ENCODE assay signal across 18 cellular contexts in the genomic region with DNA sequence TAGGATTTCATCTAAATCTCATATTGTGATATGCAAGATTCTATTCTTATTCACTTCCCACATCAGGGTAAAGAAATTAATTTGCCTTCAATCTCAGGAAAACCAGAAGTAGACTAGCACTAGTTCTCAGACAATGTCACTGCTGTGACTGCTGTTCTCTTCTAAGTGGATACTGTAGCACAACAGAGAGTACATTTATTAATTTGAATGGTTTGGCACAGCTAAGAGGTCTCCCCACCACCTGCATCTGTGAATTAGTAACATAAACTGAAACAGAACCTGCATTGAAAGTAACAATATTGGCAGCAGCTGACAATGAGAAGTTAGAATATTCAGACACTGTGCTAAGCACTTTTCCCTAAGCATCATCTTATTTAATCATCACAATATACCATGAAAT.
"Had no signal": no experiment of that assay in that cellular context is flagged by ENCODE, and none has a peak within 500 bp of the region (broad histone marks: within the 10 kb centered on the region; RNA-seq: fewer than 3 reads in every experiment).

No MANE protein-coding gene starts in this region.

- H3K36me3 ChIP-seq: MG63 had no signal

- H3K9me2 ChIP-seq: SK-N-SH had no signal

- H3K4me3 ChIP-seq: MG63 had no signal

- H3K27ac Mint-ChIP-seq: T-cell had no signal

- H3K9me3 ChIP-seq: MG63, SK-N-SH had no signal

- H3K9me3 Mint-ChIP-seq: T-cell had no signal

- H3K27me3 Mint-ChIP-seq: T-cell had no signal

- DNase-seq: KBM-7, MG63, NCI-H1092 treated with DMSO at 0.1 percent for 48 hours, NCI-H1436, NCI-H187, NCI-H2029, NCI-H2081 treated with DMSO at 0.1 percent for 48 hours, NCI-H2171, NCI-H226, NCI-H446, NCI-H510A, NCI-H526, NCI-H82, SHP77, SK-N-SH, SW 1271, T-cell had no signal

- H3K4me1 Mint-ChIP-seq: T-cell had no signal

- H3K4me2 ChIP-seq: SK-N-SH had no signal

- H3K27ac ChIP-seq: RWPE1 had no signal

- ATAC-seq: T-cell had no signal

- H3K9ac ChIP-seq: SK-N-SH had no signal

- H3K4me3 Mint-ChIP-seq: T-cell had no signal

- H3K36me3 Mint-ChIP-seq: T-cell had no signal

- H3K27me3 ChIP-seq: MG63 had no signal
